ENCODE assay signal across 8 cellular contexts in genomic region chr22:26364066-26365015, GRCh38.
DNase-seq lines count a peak whose midpoint lies in the region; ATAC-seq, FAIRE-seq and TF ChIP-seq lines count a peak whose summit lies in the region.

No MANE protein-coding gene starts in this region.

- no peak overlapping the region for H3K4me3 Mint-ChIP-seq in activated CD8-positive, alpha-beta T cell treated with anti-CD3 and anti-CD28 coated beads for 36 hours

- H3K9me3 ChIP-seq in endothelial cell of umbilical vein (replicated peaks; ENCODE audit: control insufficient read depth, insufficient read depth, low read length) = no peaks in the 10 kb centered on the region

- H3K9ac ChIP-seq in endothelial cell of umbilical vein (replicated peaks; ENCODE audit: extremely low read depth, insufficient read depth, low read length) = no peak overlapping the region

- POLR2A ChIA-PET in GM10248 (lab: Yijun Ruan, JAX) = no interaction called here
- POLR2A ChIA-PET in activated CD8-positive, alpha-beta T cell treated with anti-CD3 and anti-CD28 coated beads for 36 hours (lab: Charles Lee) = no interaction called here
- POLR2A ChIA-PET in endothelial cell of umbilical vein (lab: Charles Lee) = interaction anchor here (0.6 to 0.7 kb wide), 2 partner anchors 120 to 914 kb away, joined by 3 read pairs; partner anchors contain the start of gene SRRD

- no peak overlapping the region for H3K27ac Mint-ChIP-seq in activated CD8-positive, alpha-beta T cell treated with anti-CD3 and anti-CD28 coated beads for 36 hours

- no peak overlapping the region for H3K27ac ChIP-seq in HL-60 (replicated peaks)
- H3K27ac ChIP-seq in endothelial cell of umbilical vein (ENCODE audit: insufficient read depth, low read depth, low read length) = no peak overlapping the region

- H3K27me3 Mint-ChIP-seq in activated CD8-positive, alpha-beta T cell treated with anti-CD3 and anti-CD28 coated beads for 36 hours = peaks cover 9% of the 10 kb centered on the region

- H4K20me1 ChIP-seq in endothelial cell of umbilical vein (replicated peaks; ENCODE audit: control insufficient read depth, extremely low read depth, insufficient read depth, low read length) = no peaks in the 10 kb centered on the region

- TF ChIP-seq CTCF in GM10248 (IDR thresholded peaks at IDR 0.05; ENCODE audit: control extremely low read depth, extremely low read depth, low read depth, missing control alignments) (peak; percentile 71), HL-60 (IDR thresholded peaks at IDR 0.05; ENCODE audit: insufficient read depth, low read length) (peak; percentile 72), endothelial cell of umbilical vein (IDR thresholded peaks at IDR 0.05; ENCODE audit: extremely low read depth in 1 of 2, insufficient read depth in 1 of 2, low read depth in 1 of 2, low read length in 2 of 2) (peak; percentile 59 to 77)
- peak; percentile 67 for TF ChIP-seq CTCF in activated CD8-positive, alpha-beta T cell treated with anti-CD3 and anti-CD28 coated beads for 36 hours (IDR thresholded peaks at IDR 0.05)

- no peaks in the 10 kb centered on the region for H3K36me3 Mint-ChIP-seq in activated CD8-positive, alpha-beta T cell treated with anti-CD3 and anti-CD28 coated beads for 36 hours (ENCODE audit: low read depth)

- H3K9me3 Mint-ChIP-seq in activated CD8-positive, alpha-beta T cell treated with anti-CD3 and anti-CD28 coated beads for 36 hours = no peaks in the 10 kb centered on the region

- intact Hi-C loops in activated CD8-positive, alpha-beta T cell treated with anti-CD3 and anti-CD28 coated beads for 36 hours (cut with micrococcal nuclease) = loop anchor here (10.0 kb wide), 1 partner anchor 300 kb away; no protein-coding TSS in a partner anchor
- intact Hi-C loops in endothelial cell of umbilical vein (cut with micrococcal nuclease) = loop anchor here (1.0 kb wide), 3 partner anchors 34 to 301 kb away; no protein-coding TSS in a partner anchor

- H2AFZ ChIP-seq in endothelial cell of umbilical vein (ENCODE audit: low read depth, low read length) = no peak overlapping the region

- no peaks in the 10 kb centered on the region for H3K36me3 ChIP-seq in endothelial cell of umbilical vein (ENCODE audit: control insufficient read depth in 2 of 2, extremely low read depth in 1 of 2, insufficient read depth in 2 of 2, low read length in 2 of 2)

- FAIRE-seq in endothelial cell of umbilical vein (lab: Jason Lieb, UNC) = peak; percentile 85

- BruUV-seq in endothelial cell of umbilical vein (replicated peaks; lab: Mats Ljungman, UMichigan) = no TSS peak

- DNase-seq in GM10248 (ENCODE audit: extremely low spot score) (peak; percentile 55), HL-60 (ENCODE audit: low read depth in 1 of 2, low spot score in 1 of 2) (peak; percentile 13 to 73), NCI-H774 (lab: John Stamatoyannopoulos, UW) (peak; percentile 10), endothelial cell of umbilical vein (ENCODE audit: low read depth, low spot score) (peak; percentile 75), mucosa of gallbladder (ENCODE audit: low spot score) (peak; percentile 57)
- DNase-seq in activated CD8-positive, alpha-beta T cell treated with anti-CD3 and anti-CD28 coated beads for 36 hours = peak; percentile 74
- DNase-seq in stimulated activated naive CD4-positive, alpha-beta T cell treated with Interleukin-2 at 50 U/mL for 16 hours (lab: John Stamatoyannopoulos, UW) = peak; percentile 43

- no peak for TF ChIP-seq POLR2A in endothelial cell of umbilical vein (IDR thresholded peaks at IDR 0.05; ENCODE audit: low read depth, low read length)

- H3K4me3 ChIP-seq in HL-60 (replicated peaks; ENCODE audit: insufficient read depth, low read length) = no peak overlapping the region
- H3K4me3 ChIP-seq in endothelial cell of umbilical vein (replicated peaks in 1 of 3; ENCODE audit: insufficient read depth in 1 of 3, low read depth in 1 of 3, low read length in 3 of 3) = no peak overlapping the region

- no peaks in the 10 kb centered on the region for H3K79me2 ChIP-seq in endothelial cell of umbilical vein (ENCODE audit: control insufficient read depth, insufficient read depth, low read length)

- dilution Hi-C loops in endothelial cell of umbilical vein (cut with MboI; ENCODE audit: extremely low pct_ligation_motif_present, low sequenced_read_pairs) = no loop called here

- no peaks in the 10 kb centered on the region for H3K4me1 ChIP-seq in endothelial cell of umbilical vein (ENCODE audit: control insufficient read depth, extremely low read depth, insufficient read depth, low read length)

- H3K9me1 ChIP-seq in endothelial cell of umbilical vein (replicated peaks; ENCODE audit: control insufficient read depth, extremely low read depth, insufficient read depth, low read length) = no peaks in the 10 kb centered on the region

- no peak overlapping the region for H3K4me2 ChIP-seq in endothelial cell of umbilical vein (ENCODE audit: insufficient read depth, low read length)

- ATAC-seq in activated CD8-positive, alpha-beta T cell treated with anti-CD3 and anti-CD28 coated beads for 36 hours = peak; percentile 91
- no peak for ATAC-seq in HG03139 (IDR thresholded peaks at IDR 0.05; ENCODE audit: unreplicated experiment)

- peaks cover 3% of the 10 kb centered on the region for H3K4me1 Mint-ChIP-seq in activated CD8-positive, alpha-beta T cell treated with anti-CD3 and anti-CD28 coated beads for 36 hours (ENCODE audit: low read depth)

- peaks cover 3% of the 10 kb centered on the region for H3K27me3 ChIP-seq in HL-60 (ENCODE audit: insufficient read depth, poor library complexity, severe bottlenecking)
- H3K27me3 ChIP-seq in endothelial cell of umbilical vein (ENCODE audit: control insufficient read depth in 2 of 2, insufficient read depth in 2 of 2, low read length in 2 of 2) = peaks cover 0 to 4% of the 10 kb centered on the region in 2 experiments

- CTCF ChIA-PET in GM10248 (lab: Yijun Ruan, JAX) = interaction anchor here (0.6 to 5.4 kb wide), 19 partner anchors 8 to 591 kb away, joined by 3 to 70 read pairs (median 5); partner anchors contain the start of gene MIAT
- CTCF ChIA-PET in activated CD8-positive, alpha-beta T cell treated with anti-CD3 and anti-CD28 coated beads for 36 hours (lab: Charles Lee) = interaction anchor here (0.6 to 7.4 kb wide), 21 partner anchors 9 to 317 kb away, joined by 3 to 101 read pairs (median 4); partner anchors contain the start of gene ASPHD2
- CTCF ChIA-PET in endothelial cell of umbilical vein (lab: Charles Lee) = interaction anchor here (0.6 to 6.3 kb wide), 33 partner anchors 9 to 1162 kb away, joined by 3 to 148 read pairs (median 4); partner anchors contain the start of genes HPS4 and SRRD

TF ChIP-seq in endothelial cell of umbilical vein, 7 proteins besides CTCF, POLR2A, EP300 and RAD21:
- no peak for TF ChIP-seq JUN (IDR thresholded peaks at IDR 0.05; ENCODE audit: borderline replicate concordance, insufficient read depth, insufficient read length, low read depth)
- TF ChIP-seq FOS (IDR thresholded peaks at IDR 0.05; ENCODE audit: borderline replicate concordance, insufficient read depth, low read length) = no peak
- TF ChIP-seq GATA2 (IDR thresholded peaks at IDR 0.05; ENCODE audit: insufficient read depth, insufficient read length, low read depth, low read length) = no peak
- no peak for TF ChIP-seq POLR2AphosphoS5 (IDR thresholded peaks at IDR 0.05; ENCODE audit: insufficient read depth, low read depth, low read length)
- TF ChIP-seq MAX (IDR thresholded peaks at IDR 0.05; ENCODE audit: insufficient read depth, insufficient read length) = no peak
- no peak for TF ChIP-seq MYC (IDR thresholded peaks at IDR 0.05; ENCODE audit: low read depth, low read length)
- no peak for TF ChIP-seq EZH2 (IDR thresholded peaks at IDR 0.05; ENCODE audit: borderline replicate concordance, low read depth, low read length, severe bottlenecking)
TF ChIP-seq in endothelial cell of umbilical vein: peak in this region for 0.

Comparison
In these comparisons a context has a peak if more than half of its experiments do, and no peak if none do; other contexts are left out.
1. DNase-seq: peak in every context shown above with its lines; median percentile 75 in endothelial cell of umbilical vein; 74 in activated CD8-positive, alpha-beta T cell treated with anti-CD3 and anti-CD28 coated beads for 36 hours; 57 in mucosa of gallbladder; 55 in GM10248; 43 in HL-60; 43 in stimulated activated naive CD4-positive, alpha-beta T cell treated with Interleukin-2 at 50 U/mL for 16 hours; 10 in NCI-H774.